ENCODE assay signal across 29 cellular contexts in genomic region chr21:29670228-29670627, GRCh38.
"Had no signal": no experiment of that assay in that cellular context is flagged by ENCODE, and none has a peak within 500 bp of the region (broad histone marks: within the 10 kb centered on the region; RNA-seq: fewer than 3 reads in every experiment).

No MANE protein-coding gene starts in this region.

- H3K9me3 ChIP-seq: stomach, suprapubic skin, testis, thoracic aorta, thyroid gland, tibial artery, tibial nerve, transverse colon, upper lobe of left lung, upper lobe of right lung, uterus, vagina had no signal

- H3K4me3 Mint-ChIP-seq: stimulated activated effector memory CD8-positive, alpha-beta T cell treated with anti-CD3 and anti-CD28 coated beads, Interleukin-12 subunit alpha, Interleukin-12 subunit beta, amount 100 ng/mL, for 72 hours; stimulated activated memory B cell treated with anti-CD40 and anti-IgM and Interleukin-4, amounts not matched to agents 10 μg/mL and 1 μg/mL and 100 μg/mL, for 72 hours; stimulated activated naive B cell treated with anti-CD40 and anti-IgM and Interleukin-4, amounts not matched to agents 10 μg/mL and 1 μg/mL and 100 μg/mL, for 72 hours; stimulated activated naive CD8-positive, alpha-beta T cell treated with anti-CD3 and anti-CD28 coated beads, Interleukin-15, amount 100 ng/mL, for 72 hours; stimulated activated naive CD8-positive, alpha-beta T cell treated with anti-CD3 and anti-CD28 coated beads, Interleukin-15, Interleukin-2, amounts not matched to agents 100 ng/mL and 50 ng/mL, for 24 hours; type B pancreatic cell had no signal

- H3K36me3 ChIP-seq: stomach, suprapubic skin, thoracic aorta, thyroid gland, tibial artery, tibial nerve, transverse colon, upper lobe of left lung, upper lobe of right lung, uterus, vagina had no signal

- H3K27ac Mint-ChIP-seq: stimulated activated effector memory CD8-positive, alpha-beta T cell treated with anti-CD3 and anti-CD28 coated beads, Interleukin-12 subunit alpha, Interleukin-12 subunit beta, amount 100 ng/mL, for 72 hours; stimulated activated memory B cell treated with anti-CD40 and anti-IgM and Interleukin-4, amounts not matched to agents 10 μg/mL and 1 μg/mL and 100 μg/mL, for 72 hours; stimulated activated naive B cell treated with anti-CD40 and anti-IgM and Interleukin-4, amounts not matched to agents 10 μg/mL and 1 μg/mL and 100 μg/mL, for 72 hours; stimulated activated naive CD8-positive, alpha-beta T cell treated with anti-CD3 and anti-CD28 coated beads, Interleukin-15, amount 100 ng/mL, for 72 hours; stimulated activated naive CD8-positive, alpha-beta T cell treated with anti-CD3 and anti-CD28 coated beads, Interleukin-15, Interleukin-2, amounts not matched to agents 100 ng/mL and 50 ng/mL, for 24 hours; type B pancreatic cell had no signal

- FAIRE-seq: urothelium cell line had no signal

- H3K36me3 Mint-ChIP-seq: stimulated activated effector memory CD8-positive, alpha-beta T cell treated with anti-CD3 and anti-CD28 coated beads, Interleukin-12 subunit alpha, Interleukin-12 subunit beta, amount 100 ng/mL, for 72 hours; stimulated activated memory B cell treated with anti-CD40 and anti-IgM and Interleukin-4, amounts not matched to agents 10 μg/mL and 1 μg/mL and 100 μg/mL, for 72 hours; stimulated activated naive B cell treated with anti-CD40 and anti-IgM and Interleukin-4, amounts not matched to agents 10 μg/mL and 1 μg/mL and 100 μg/mL, for 72 hours; type B pancreatic cell had no signal

- H3K4me1 ChIP-seq: stomach, suprapubic skin, testis, thyroid gland, tibial artery, tibial nerve, transverse colon, upper lobe of left lung, upper lobe of right lung, uterus, vagina had no signal

- ATAC-seq: stimulated activated memory B cell treated with anti-CD40 and anti-IgM and Interleukin-4, amounts not matched to agents 10 μg/mL and 1 μg/mL and 100 μg/mL, for 72 hours; stimulated activated naive B cell treated with anti-CD40 and anti-IgM and Interleukin-4, amounts not matched to agents 10 μg/mL and 1 μg/mL and 100 μg/mL, for 72 hours; stimulated activated naive CD8-positive, alpha-beta T cell treated with anti-CD3 and anti-CD28 coated beads, Interleukin-15, amount 100 ng/mL, for 72 hours; stimulated activated naive CD8-positive, alpha-beta T cell treated with anti-CD3 and anti-CD28 coated beads, Interleukin-15, Interleukin-2, amounts not matched to agents 100 U/mL and 50 U/mL, for 24 hours; upper lobe of right lung had no signal

- H3K4me3 ChIP-seq: stomach, suprapubic skin, testis, thoracic aorta, thyroid gland, tibial artery, tibial nerve, transverse colon, upper lobe of left lung, upper lobe of right lung, uterus, vagina had no signal

- H3K27me3 Mint-ChIP-seq: stimulated activated memory B cell treated with anti-CD40 and anti-IgM and Interleukin-4, amounts not matched to agents 10 μg/mL and 1 μg/mL and 100 μg/mL, for 72 hours had no signal

- H3K27ac ChIP-seq: stomach, suprapubic skin, testis, thoracic aorta, thyroid gland, tibial artery, tibial nerve, transverse colon, upper lobe of left lung, upper lobe of right lung, uterus, vagina had no signal

- H3K4me1 Mint-ChIP-seq: stimulated activated effector memory CD8-positive, alpha-beta T cell treated with anti-CD3 and anti-CD28 coated beads, Interleukin-12 subunit alpha, Interleukin-12 subunit beta, amount 100 ng/mL, for 72 hours had no signal

- DNase-seq: stimulated activated CD4-positive, alpha-beta T cell treated with anti-CD3 and anti-CD28 coated beads, Interleukin-2, amount 100 ng/mL, for 48 hours; stimulated activated CD4-positive, alpha-beta T cell treated with anti-CD3 and anti-CD28 coated beads, Interleukin-4, amount 100 ng/mL, for 1 hour; stimulated activated CD4-positive, alpha-beta T cell treated with anti-CD3 and anti-CD28 coated beads, Interleukin-4, amount 100 ng/mL, for 24 hours; stimulated activated CD4-positive, alpha-beta T cell treated with anti-CD3 and anti-CD28 coated beads, Interleukin-4, amount 100 ng/mL, for 4 hours; stimulated activated CD8-positive, alpha-beta memory T cell treated with anti-CD3 and anti-CD28 coated beads, Interleukin-4, amount 100 ng/mL, for 48 hours; stimulated activated naive B cell treated with anti-CD40 and anti-IgM and Interleukin-4, amounts not matched to agents 10 μg/mL and 1 μg/mL and 100 μg/mL, for 72 hours; stimulated activated naive CD4-positive, alpha-beta T cell; stimulated activated naive CD4-positive, alpha-beta T cell treated with Interleukin-2 at 50 U/mL for 16 hours; stimulated activated naive CD8-positive, alpha-beta T cell treated with anti-CD3 and anti-CD28 coated beads, Interleukin-15, amount 100 ng/mL, for 72 hours; stimulated activated naive CD8-positive, alpha-beta T cell treated with anti-CD3 and anti-CD28 coated beads, Interleukin-15, Interleukin-2, amounts not matched to agents 100 U/mL and 50 U/mL, for 24 hours; stomach; substantia nigra; testis; thyroid gland; tibial artery; transverse colon; trophoblast cell; upper lobe of left lung; upper lobe of right lung; uterus had no signal

- H3K9me3 Mint-ChIP-seq: stimulated activated effector memory CD8-positive, alpha-beta T cell treated with anti-CD3 and anti-CD28 coated beads, Interleukin-12 subunit alpha, Interleukin-12 subunit beta, amount 100 ng/mL, for 72 hours; stimulated activated memory B cell treated with anti-CD40 and anti-IgM and Interleukin-4, amounts not matched to agents 10 μg/mL and 1 μg/mL and 100 μg/mL, for 72 hours; stimulated activated naive CD8-positive, alpha-beta T cell treated with anti-CD3 and anti-CD28 coated beads, Interleukin-15, Interleukin-2, amounts not matched to agents 100 ng/mL and 50 ng/mL, for 24 hours; type B pancreatic cell had no signal

- H3K27me3 ChIP-seq: stomach, suprapubic skin, testis, thyroid gland, tibial artery, tibial nerve, transverse colon, upper lobe of left lung, upper lobe of right lung, uterus, vagina had no signal
